ENCODE assay signal across 22 cellular contexts in genomic region chr19:28635962-28636629, GRCh38.
DNase-seq lines count a peak whose midpoint lies in the region; ATAC-seq, FAIRE-seq and TF ChIP-seq lines count a peak whose summit lies in the region.
"Had no signal": no experiment of that assay in that cellular context is flagged by ENCODE, and none has a peak within 500 bp of the region (broad histone marks: within the 10 kb centered on the region; RNA-seq: fewer than 3 reads in every experiment).

No MANE protein-coding gene starts in this region.

- in situ Hi-C loops in HepG2 (cut with HindIII; ENCODE audit: extremely low pct_ligation_motif_present, low pct_unique_long_range_greater_than_20kb) = no loop called here

- H4K8ac ChIP-seq in H1 (ENCODE audit: extremely low read depth, insufficient read depth, low read length) = peak overlapping the region; percentile 3; the same call in 1 of the 2 replicates

- TF ChIP-seq POLR2A in HepG2 (IDR thresholded peaks at IDR 0.05; ENCODE audit: insufficient read depth in 1 of 2, low read depth in 2 of 2, low read length in 2 of 2) = no peak
- TF ChIP-seq POLR2A in right lobe of liver (IDR thresholded peaks at IDR 0.05) = no peak
- no peak for TF ChIP-seq POLR2A in H1 (IDR thresholded peaks at IDR 0.05; ENCODE audit: control extremely low read depth in 1 of 2, low read depth in 2 of 2, low read length in 2 of 2)

- no peaks in the 10 kb centered on the region for H3K79me2 ChIP-seq in HepG2 (ENCODE audit: insufficient read depth, low read length)
- H3K79me2 ChIP-seq in H1 (ENCODE audit: control insufficient read depth in 1 of 2, insufficient read depth in 2 of 2, low read length in 2 of 2) = no peaks in the 10 kb centered on the region
- H3K79me2 ChIP-seq in neural cell (replicated peaks; ENCODE audit: insufficient read depth, low read length) = no peaks in the 10 kb centered on the region

- H4K5ac ChIP-seq in H1 (ENCODE audit: insufficient read length, low read depth, low read length) = no peak overlapping the region

- no peak overlapping the region for H4K91ac ChIP-seq in H1 (replicated peaks; ENCODE audit: insufficient read length, low read length)

- H2BK20ac ChIP-seq in H1 (ENCODE audit: low read length) = no peak overlapping the region

- H3K4me2 ChIP-seq in HepG2 (ENCODE audit: low read depth, low read length) (no peak overlapping the region), H1 (ENCODE audit: insufficient read depth in 1 of 2, low read depth in 2 of 2, low read length in 2 of 2) (no peak overlapping the region), neural cell (ENCODE audit: low read length) (no peak overlapping the region)
- H3K4me2 ChIP-seq: BLaER1 treated with 17β-estradiol and CSF1 and Interleukin-3, amounts not matched to agents 10 nM and 100 nM; GM23338 had no signal

- DNase-seq in HepG2 (ENCODE audit: low spot score) = no peak
- DNase-seq in right lobe of liver = no peak
- DNase-seq in H1 (ENCODE audit: low read depth in 1 of 2, low spot score in 2 of 2) = no peak
- no peak for DNase-seq in ascending aorta (ENCODE audit: low spot score in 2 of 2)
- no peak for DNase-seq in omental fat pad (ENCODE audit: low spot score)
- DNase-seq in C1 segment of cervical spinal cord (lab: John Stamatoyannopoulos, UW) = no peak
- DNase-seq: 8988T; CD4-positive, CD25-positive, alpha-beta regulatory T cell; CD8-positive, alpha-beta memory T cell; COR-L47; DMS153; DMS79; GDM1; H7; HFFc6 had no signal

- no peaks in the 10 kb centered on the region; the same call in 1 of the 2 replicates for H3K79me1 ChIP-seq in H1 (ENCODE audit: low read depth, low read length)

- H3K23ac ChIP-seq in H1 (ENCODE audit: insufficient read length) = no peak overlapping the region

- H2BK120ac ChIP-seq in H1 (replicated peaks; ENCODE audit: low read depth, low read length) = no peak overlapping the region

- no peak overlapping the region for H3K14ac ChIP-seq in H1 (ENCODE audit: insufficient read length)

- no peak overlapping the region for H3K56ac ChIP-seq in H1 (replicated peaks; ENCODE audit: insufficient read length, low read depth, low read length)

- no peaks in the 10 kb centered on the region for H3F3A ChIP-seq in neural cell (ENCODE audit: insufficient read depth, low read length, poor library complexity, severe bottlenecking)

- H3K4me1 ChIP-seq in HepG2 (ENCODE audit: insufficient read depth, low read length) (no peaks in the 10 kb centered on the region), right lobe of liver (no peaks in the 10 kb centered on the region), H1 (replicated peaks in 1 of 4; ENCODE audit: control insufficient read depth in 3 of 4, insufficient read depth in 4 of 4, low read length in 3 of 4) (peaks cover 0 to 3% (median 2%) of the 10 kb centered on the region in 4 experiments; a peak in 6 of 7 replicates), ascending aorta (no peaks in the 10 kb centered on the region)

- TF ChIP-seq EP300 in HepG2 (IDR thresholded peaks at IDR 0.05; ENCODE audit: low read depth in 2 of 2, low read length in 2 of 2) = no peak
- no peak for TF ChIP-seq EP300 in HepG2 (CRISPR knock-in tag; IDR thresholded peaks at IDR 0.05; ENCODE audit: borderline replicate concordance)
- no peak for TF ChIP-seq EP300 in H1 (IDR thresholded peaks at IDR 0.05; ENCODE audit: borderline replicate concordance in 1 of 2, low read depth in 2 of 2, low read length in 2 of 2)
- TF ChIP-seq EP300 in neural cell (conservative IDR thresholded peaks at IDR 0.05; ENCODE audit: poor library complexity, severe bottlenecking) = peak; percentile 79

- no peak for TF ChIP-seq RAD21 in HepG2 (CRISPR knock-in tag; IDR thresholded peaks at IDR 0.05)
- TF ChIP-seq RAD21 in H1 (IDR thresholded peaks at IDR 0.05 in 1 of 2, conservative IDR thresholded peaks at IDR 0.05 in 1 of 2; ENCODE audit: low read depth in 2 of 2, low read length in 2 of 2) = no peak
- no peak for TF ChIP-seq RAD21 in neural cell (conservative IDR thresholded peaks at IDR 0.05)

- intact Hi-C loops in HepG2 (cut with micrococcal nuclease; ENCODE audit: unreplicated experiment) = no loop called here
- intact Hi-C loops in right lobe of liver (cut with DNase I) = loop anchor here (5.0 to 10.0 kb wide), 2 partner anchors 171 to 174 kb away; no protein-coding TSS in a partner anchor
- intact Hi-C loops in ascending aorta (cut with DNase I) = no loop called here

- no peak overlapping the region for H3K27ac ChIP-seq in HepG2 (ENCODE audit: extremely low read length, insufficient read depth, low read length)
- no peak overlapping the region for H3K27ac ChIP-seq in right lobe of liver
- no peak overlapping the region for H3K27ac ChIP-seq in H1 (ENCODE audit: low read depth, low read length)
- peak overlapping the region; percentile 77 for H3K27ac ChIP-seq in neural cell (ENCODE audit: low read length)
- no peak overlapping the region for H3K27ac ChIP-seq in ascending aorta
- H3K27ac ChIP-seq: BLaER1 treated with 17β-estradiol and CSF1 and Interleukin-3, amounts not matched to agents 10 nM and 100 nM had no signal

- H2BK5ac ChIP-seq in H1 (ENCODE audit: low read depth, low read length) = no peak overlapping the region

- H3K36me3 ChIP-seq in HepG2 (replicated peaks in 1 of 2; ENCODE audit: control insufficient read depth in 1 of 2, insufficient read depth in 2 of 2, low read length in 2 of 2) (no peaks in the 10 kb centered on the region), right lobe of liver (no peaks in the 10 kb centered on the region), H1 (ENCODE audit: control insufficient read depth in 2 of 4, insufficient read depth in 4 of 4, low read length in 3 of 4) (no peaks in the 10 kb centered on the region; a peak in 1 of 8 replicates), neural cell (ENCODE audit: insufficient read depth, low read length) (no peaks in the 10 kb centered on the region), ascending aorta (no peaks in the 10 kb centered on the region)
- H3K36me3 ChIP-seq: BLaER1 treated with 17β-estradiol and CSF1 and Interleukin-3, amounts not matched to agents 10 nM and 100 nM had no signal

- FAIRE-seq in HepG2 (lab: Jason Lieb, UNC) (no peak), H1 (lab: Jason Lieb, UNC) (no peak)
- FAIRE-seq: GM12892, GM18507, HTR-8/SVneo had no signal

- H2BK15ac ChIP-seq in H1 (ENCODE audit: low read length) = no peak overlapping the region

- no peak overlapping the region for H2AFZ ChIP-seq in HepG2 (ENCODE audit: low read length)
- no peak overlapping the region for H2AFZ ChIP-seq in H1 (ENCODE audit: low read length)
- no peak overlapping the region for H2AFZ ChIP-seq in neural cell (ENCODE audit: low read depth, low read length)
- H2AFZ ChIP-seq: GM23338 had no signal

- POLR2A ChIA-PET in HepG2 (lab: Yijun Ruan, JAX) (no interaction called here), H1 (lab: Charles Lee; ENCODE audit: partially characterized antibody) (interaction anchor here (1.4 kb wide), 1 partner anchor 167 kb away, joined by 3 read pairs; no protein-coding TSS in a partner anchor)

- 3% methylated on average over 7 of the region's 7 CpGs for WGBS in HepG2 (ENCODE audit: low lambda C conversion rate)
- 61% methylated on average over 7 of the region's 7 CpGs for WGBS in right lobe of liver (ENCODE audit: insufficient coverage, low coverage, low lambda C conversion rate, missing lambda C conversion rate)
- 91% methylated on average over 7 of the region's 7 CpGs; no CpG with 5 or more reads in 1 of the 2 experiments for WGBS in H1 (ENCODE audit: extremely low coverage in 1 of 2, insufficient coverage in 1 of 2, insufficient read length in 1 of 2, insufficient replicate concordance in 2 of 2, low coverage in 1 of 2, low lambda C conversion rate in 2 of 2, missing lambda C conversion rate in 1 of 2), 2 experiments

- no peak overlapping the region for H3K4ac ChIP-seq in H1 (replicated peaks; ENCODE audit: insufficient read length, low read depth, low read length)

- no peak overlapping the region for H2AK5ac ChIP-seq in H1 (ENCODE audit: low read depth, low read length)

- no peak overlapping the region for H3K18ac ChIP-seq in H1 (ENCODE audit: extremely low read depth, low read length)

- no peak for TF ChIP-seq CTCF in HepG2 (CRISPR knock-in tag; IDR thresholded peaks at IDR 0.05)
- no peak for TF ChIP-seq CTCF in right lobe of liver (IDR thresholded peaks at IDR 0.05)
- no peak for TF ChIP-seq CTCF in H1 (IDR thresholded peaks at IDR 0.05; ENCODE audit: control extremely low read depth in 1 of 3, insufficient read depth in 1 of 3, low read depth in 1 of 3, low read length in 3 of 3)
- no peak for TF ChIP-seq CTCF in neural cell (IDR thresholded peaks at IDR 0.05; ENCODE audit: poor library complexity, severe bottlenecking)
- TF ChIP-seq CTCF in ascending aorta (IDR thresholded peaks at IDR 0.05) = no peak
- TF ChIP-seq CTCF in omental fat pad (IDR thresholded peaks at IDR 0.05) = no peak

- H3K4me3 ChIP-seq in HepG2 (replicated peaks in 1 of 3; ENCODE audit: insufficient read depth in 1 of 3, low read depth in 2 of 3, low read length in 3 of 3) (no peak overlapping the region), right lobe of liver (no peak overlapping the region), H1 (ENCODE audit: extremely low read depth in 1 of 4, insufficient read depth in 2 of 4, low read depth in 3 of 4, low read length in 4 of 4) (no peak overlapping the region), neural cell (ENCODE audit: low read length) (peak overlapping the region; percentile 20), ascending aorta (no peak overlapping the region)
- H3K4me3 ChIP-seq: BLaER1 treated with 17β-estradiol and CSF1 and Interleukin-3, amounts not matched to agents 10 nM and 100 nM; GM23338 had no signal

- no peaks in the 10 kb centered on the region for H3K27me3 ChIP-seq in HepG2 (ENCODE audit: control insufficient read depth in 1 of 2, insufficient read depth in 2 of 2, low read length in 2 of 2)
- H3K27me3 ChIP-seq in right lobe of liver = no peaks in the 10 kb centered on the region
- H3K27me3 ChIP-seq in H1 (replicated peaks in 1 of 4; ENCODE audit: control insufficient read depth in 3 of 4, extremely low read depth in 1 of 4, insufficient read depth in 3 of 4, low read length in 3 of 4) = no peaks in the 10 kb centered on the region
- no peaks in the 10 kb centered on the region for H3K27me3 ChIP-seq in neural cell (ENCODE audit: insufficient read depth, low read depth, low read length)
- no peaks in the 10 kb centered on the region for H3K27me3 ChIP-seq in ascending aorta
- H3K27me3 ChIP-seq: BLaER1 treated with 17β-estradiol and CSF1 and Interleukin-3, amounts not matched to agents 10 nM and 100 nM had no signal

- CTCF ChIA-PET in HepG2 (lab: Yijun Ruan, JAX; ENCODE audit: low intra/inter-chr PET ratio, low total read pairs) = no interaction called here
- CTCF ChIA-PET in H1 (lab: Charles Lee; ENCODE audit: partially characterized antibody) = interaction anchor here (0.7 to 3.0 kb wide), 5 partner anchors 11 to 243 kb away, joined by 3 to 25 read pairs (median 3); no protein-coding TSS in a partner anchor

- H2BK12ac ChIP-seq in H1 (ENCODE audit: low read depth, low read length) = no peak overlapping the region

- no peaks in the 10 kb centered on the region for H3K9me2 ChIP-seq in neural cell (ENCODE audit: insufficient read depth, low read length)

- H4K20me1 ChIP-seq in HepG2 (ENCODE audit: insufficient read depth, low read length) = no peaks in the 10 kb centered on the region
- peaks cover 0 to 2% of the 10 kb centered on the region in 2 experiments for H4K20me1 ChIP-seq in H1 (replicated peaks in 1 of 2; ENCODE audit: control insufficient read depth in 1 of 2, insufficient read depth in 2 of 2, low read length in 2 of 2)
- no peaks in the 10 kb centered on the region for H4K20me1 ChIP-seq in neural cell (ENCODE audit: insufficient read depth)
- H4K20me1 ChIP-seq: BLaER1 treated with 17β-estradiol and CSF1 and Interleukin-3, amounts not matched to agents 10 nM and 100 nM had no signal

- no peak for ATAC-seq in HepG2
- ATAC-seq in right lobe of liver = no peak
- ATAC-seq in omental fat pad (ENCODE audit: low FRiP score) = no peak
- ATAC-seq: GM23338, HCT116 had no signal

- H3K9me3 ChIP-seq in HepG2 (ENCODE audit: low read length) = peaks cover 92% of the 10 kb centered on the region
- no peaks in the 10 kb centered on the region for H3K9me3 ChIP-seq in right lobe of liver
- H3K9me3 ChIP-seq in H1 (ENCODE audit: insufficient read depth in 2 of 2, low read depth in 1 of 2, low read length in 1 of 2) = no peaks in the 10 kb centered on the region
- peaks cover 7% of the 10 kb centered on the region for H3K9me3 ChIP-seq in neural cell (ENCODE audit: low read length)
- peaks cover 0 to 5% of the 10 kb centered on the region in 2 donors for H3K9me3 ChIP-seq in ascending aorta

- no peaks in the 10 kb centered on the region for H3K23me2 ChIP-seq in H1 (ENCODE audit: low read depth, low read length)

- H3K9ac ChIP-seq in HepG2 (ENCODE audit: insufficient read depth, low read depth, low read length) (no peak overlapping the region), H1 (replicated peaks in 1 of 4; ENCODE audit: extremely low read depth in 1 of 4, low read depth in 3 of 4, low read length in 3 of 4) (no peak overlapping the region), neural cell (ENCODE audit: low read length) (peak overlapping the region; percentile 14)
- H3K9ac ChIP-seq: BLaER1 treated with 17β-estradiol and CSF1 and Interleukin-3, amounts not matched to agents 10 nM and 100 nM had no signal

- no TSS peak for BruUV-seq in HepG2 (replicated peaks; lab: Mats Ljungman, UMichigan)

Comparison
In these comparisons a context has a peak if more than half of its experiments do, and no peak if none do; other contexts are left out.
1. intact Hi-C loops: an anchor here in right lobe of liver (5.0 to 10.0 kb wide); none called in HepG2 and ascending aorta.